In the genomic region with DNA sequence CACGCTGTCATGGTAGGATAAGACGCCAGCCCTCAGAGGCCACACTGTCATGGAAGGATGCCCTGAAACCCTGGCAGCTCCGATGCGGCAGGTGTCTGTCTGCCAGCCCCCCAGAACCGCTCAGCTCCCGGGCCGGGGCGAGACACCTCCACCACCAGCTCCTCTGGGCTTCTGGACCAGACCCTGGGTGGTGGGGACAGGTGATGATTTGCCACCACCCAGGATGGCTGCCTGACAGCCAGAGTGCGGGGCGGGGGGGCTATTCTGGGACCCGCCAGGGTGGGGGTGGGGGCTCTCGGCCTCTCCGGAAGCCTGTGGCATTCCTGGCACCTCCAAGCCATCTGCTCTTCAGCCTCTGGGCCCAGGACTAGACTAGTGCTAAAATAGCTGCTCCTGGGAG, we compare ENCODE assay signal across 30 cellular contexts. TPM values are rescaled to one million over a fixed set of nuclear protein-coding genes. Genes with fewer than 3 reads are reported as not detected.
"Had no signal": no experiment of that assay in that cellular context is flagged by ENCODE, and none has a peak within 500 bp of the region (broad histone marks: within the 10 kb centered on the region; RNA-seq: fewer than 3 reads in every experiment).

No MANE protein-coding gene starts in this region.

- H3K4me3 Mint-ChIP-seq: activated B cell treated with CpG ODN at 0.5 μM for 24 hours; activated CD4-positive, alpha-beta T cell treated with anti-CD3 and anti-CD28 coated beads, Interleukin-2, amount 10 ng/mL, durations not matched to agents 24 days and 14 days; activated CD8-positive, alpha-beta memory T cell treated with anti-CD3 and anti-CD28 coated beads, Interleukin-2, amount 10 ng/mL, durations not matched to agents 7 days and 5 days; activated naive CD8-positive, alpha-beta T cell treated with anti-CD3 and anti-CD28 coated beads, Interleukin-2, amount 50 U/mL, for 24 hours; activated T-cell treated with anti-CD3 and anti-CD28 coated beads, Interleukin-2, amount 50 U/mL, for 24 hours; activated T-helper 1 cell treated with anti-CD3 and anti-CD28 coated beads, Interleukin-12 subunit alpha, Interleukin-12 subunit beta, Interleukin-2, Interleukin-4 antibody, amounts not matched to agents 30 ng/mL and 10 ng/mL and 1 ng/mL, durations not matched to agents 14 hours and 24 hours and 36 hours; T-helper 17 cell had no signal

- DNase-seq: activated B cell treated with CpG ODN at 0.5 μM for 24 hours; activated CD4-positive, alpha-beta T cell treated with anti-CD3 and anti-CD28 coated beads for 1 hour; activated CD4-positive, alpha-beta T cell treated with anti-CD3 and anti-CD28 coated beads, Interleukin-2, amount 10 ng/mL, durations not matched to agents 24 days and 14 days; activated CD4-positive, alpha-beta T cell treated with anti-CD3 and anti-CD28 coated beads, Interleukin-2, amount 50 U/mL, for 48 hours; activated CD8-positive, alpha-beta memory T cell treated with anti-CD3 and anti-CD28 coated beads, Interleukin-2, amount 10 ng/mL, durations not matched to agents 7 days and 5 days; activated effector memory CD4-positive, alpha-beta T cell treated with anti-CD3 and anti-CD28 coated beads, Interleukin-2, amount 50 U/mL, for 16 hours; activated naive CD4-positive, alpha-beta T cell treated with Interleukin-2 at 50 U/mL for 16 hours; activated naive CD8-positive, alpha-beta T cell treated with anti-CD3 and anti-CD28 coated beads, Interleukin-2, amount 50 U/mL, for 24 hours; activated T-cell treated with anti-CD3 and anti-CD28 coated beads, Interleukin-2, amount 50 U/mL, for 24 hours; amniotic stem cell; body of pancreas; MG63; MV-4-11; NCI-H1092 treated with DMSO at 0.1 percent for 48 hours; NCI-H1436; NCI-H1694 treated with DMSO at 0.1 percent for 48 hours; NCI-H2029 treated with DMSO at 0.1 percent for 48 hours; NCI-H345; NCI-H510A; NCI-H526 treated with DMSO at 0.1 percent for 48 hours; NCI-H82; OCI-M1; RPMI8226; SHP77 treated with DMSO at 0.1 percent for 48 hours; T-helper 17 cell; T1000 had no signal

- H3K4me1 Mint-ChIP-seq: activated B cell treated with CpG ODN at 0.5 μM for 24 hours; activated CD4-positive, alpha-beta T cell treated with anti-CD3 and anti-CD28 coated beads, Interleukin-2, amount 10 ng/mL, durations not matched to agents 24 days and 14 days; activated CD8-positive, alpha-beta memory T cell treated with anti-CD3 and anti-CD28 coated beads, Interleukin-2, amount 10 ng/mL, durations not matched to agents 7 days and 5 days; activated naive CD8-positive, alpha-beta T cell treated with anti-CD3 and anti-CD28 coated beads, Interleukin-2, amount 50 U/mL, for 24 hours had no signal

- H3K9me3 Mint-ChIP-seq: activated B cell treated with CpG ODN at 0.5 μM for 24 hours; activated CD4-positive, alpha-beta T cell treated with anti-CD3 and anti-CD28 coated beads, Interleukin-2, amount 10 ng/mL, durations not matched to agents 24 days and 14 days; activated naive CD4-positive, alpha-beta T cell treated with anti-CD3 and anti-CD28 coated beads, Interleukin-2, amount 50 U/mL, for 72 hours; activated naive CD8-positive, alpha-beta T cell treated with anti-CD3 and anti-CD28 coated beads, Interleukin-2, amount 50 U/mL, for 24 hours; activated T-cell treated with anti-CD3 and anti-CD28 coated beads, Interleukin-2, amount 50 U/mL, for 24 hours; activated T-helper 1 cell treated with anti-CD3 and anti-CD28 coated beads, Interleukin-12 subunit alpha, Interleukin-12 subunit beta, Interleukin-2, Interleukin-4 antibody, amounts not matched to agents 30 ng/mL and 10 ng/mL and 1 ng/mL, durations not matched to agents 14 hours and 24 hours and 36 hours had no signal

- H3K27ac Mint-ChIP-seq: activated B cell treated with CpG ODN at 0.5 μM for 24 hours; activated CD4-positive, alpha-beta T cell treated with anti-CD3 and anti-CD28 coated beads, Interleukin-2, amount 10 ng/mL, durations not matched to agents 24 days and 14 days; activated CD8-positive, alpha-beta memory T cell treated with anti-CD3 and anti-CD28 coated beads, Interleukin-2, amount 10 ng/mL, durations not matched to agents 7 days and 5 days; activated naive CD4-positive, alpha-beta T cell treated with anti-CD3 and anti-CD28 coated beads, Interleukin-2, amount 50 U/mL, for 72 hours; activated naive CD8-positive, alpha-beta T cell treated with anti-CD3 and anti-CD28 coated beads, Interleukin-2, amount 50 U/mL, for 24 hours; activated T-cell treated with anti-CD3 and anti-CD28 coated beads, Interleukin-2, amount 50 U/mL, for 24 hours; activated T-helper 1 cell treated with anti-CD3 and anti-CD28 coated beads, Interleukin-12 subunit alpha, Interleukin-12 subunit beta, Interleukin-2, Interleukin-4 antibody, amounts not matched to agents 30 ng/mL and 10 ng/mL and 1 ng/mL, durations not matched to agents 14 hours and 24 hours and 36 hours; T-helper 17 cell had no signal

- H3K27me3 ChIP-seq: ascending aorta, body of pancreas, MG63 had no signal

- H3K27ac ChIP-seq: ascending aorta, body of pancreas had no signal

- H3K36me3 Mint-ChIP-seq: activated CD8-positive, alpha-beta memory T cell treated with anti-CD3 and anti-CD28 coated beads, Interleukin-2, amount 10 ng/mL, durations not matched to agents 7 days and 5 days; activated naive CD4-positive, alpha-beta T cell treated with anti-CD3 and anti-CD28 coated beads, Interleukin-2, amount 50 U/mL, for 72 hours had no signal

- H3K36me3 ChIP-seq: ascending aorta, MG63 had no signal

- H3K27me3 Mint-ChIP-seq: activated B cell treated with CpG ODN at 0.5 μM for 24 hours; activated CD4-positive, alpha-beta T cell treated with anti-CD3 and anti-CD28 coated beads, Interleukin-2, amount 10 ng/mL, durations not matched to agents 24 days and 14 days; activated CD8-positive, alpha-beta memory T cell treated with anti-CD3 and anti-CD28 coated beads, Interleukin-2, amount 10 ng/mL, durations not matched to agents 7 days and 5 days; activated naive CD8-positive, alpha-beta T cell treated with anti-CD3 and anti-CD28 coated beads, Interleukin-2, amount 50 U/mL, for 24 hours; activated T-cell treated with anti-CD3 and anti-CD28 coated beads, Interleukin-2, amount 50 U/mL, for 24 hours; T-helper 17 cell had no signal

- ATAC-seq: activated CD8-positive, alpha-beta memory T cell treated with anti-CD3 and anti-CD28 coated beads, Interleukin-2, amount 10 ng/mL, durations not matched to agents 7 days and 5 days; activated naive CD4-positive, alpha-beta T cell treated with anti-CD3 and anti-CD28 coated beads, Interleukin-2, amount 50 U/mL, for 72 hours; activated naive CD8-positive, alpha-beta T cell treated with anti-CD3 and anti-CD28 coated beads, Interleukin-2, amount 50 U/mL, for 24 hours; body of pancreas; Panc1; T-helper 17 cell had no signal

- H3K9me3 ChIP-seq: ascending aorta, body of pancreas, MG63 had no signal

- H3K4me1 ChIP-seq: ascending aorta, body of pancreas had no signal

- H3K4me3 ChIP-seq: ascending aorta, body of pancreas, MG63 had no signal

RNA-seq across cellular contexts. Expression of a gene that starts 9.4 kb away (rescaled TPM):
- total RNA-seq: ascending aorta had no signal
